In the genomic region with DNA sequence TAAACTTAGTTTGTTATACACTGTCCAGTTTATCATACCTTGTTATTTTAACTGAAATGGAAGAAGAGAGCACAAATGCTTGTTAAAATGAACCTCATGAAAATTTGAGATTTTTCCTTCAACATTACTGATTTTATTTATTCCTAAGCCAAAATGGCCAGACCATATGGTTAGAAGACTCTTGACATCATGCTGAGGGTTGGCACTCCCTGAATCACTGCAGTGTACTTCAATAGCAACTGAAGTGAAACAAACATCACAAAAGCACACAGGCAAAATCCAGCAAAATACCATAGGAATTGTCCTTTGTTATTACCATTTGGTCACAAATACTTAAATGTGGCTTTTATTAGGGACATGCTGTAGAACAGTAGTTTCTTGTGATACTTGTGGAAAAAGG, we compare ENCODE assay signal across 1 cellular context.
TF ChIP-seq lines count a peak whose summit lies in the region.

No MANE protein-coding gene starts in this region.

TF ChIP-seq in K562, 482 proteins besides CTCF, POLR2A, EP300 and RAD21 (continued from another document):
- TF ChIP-seq, protein P1, sequence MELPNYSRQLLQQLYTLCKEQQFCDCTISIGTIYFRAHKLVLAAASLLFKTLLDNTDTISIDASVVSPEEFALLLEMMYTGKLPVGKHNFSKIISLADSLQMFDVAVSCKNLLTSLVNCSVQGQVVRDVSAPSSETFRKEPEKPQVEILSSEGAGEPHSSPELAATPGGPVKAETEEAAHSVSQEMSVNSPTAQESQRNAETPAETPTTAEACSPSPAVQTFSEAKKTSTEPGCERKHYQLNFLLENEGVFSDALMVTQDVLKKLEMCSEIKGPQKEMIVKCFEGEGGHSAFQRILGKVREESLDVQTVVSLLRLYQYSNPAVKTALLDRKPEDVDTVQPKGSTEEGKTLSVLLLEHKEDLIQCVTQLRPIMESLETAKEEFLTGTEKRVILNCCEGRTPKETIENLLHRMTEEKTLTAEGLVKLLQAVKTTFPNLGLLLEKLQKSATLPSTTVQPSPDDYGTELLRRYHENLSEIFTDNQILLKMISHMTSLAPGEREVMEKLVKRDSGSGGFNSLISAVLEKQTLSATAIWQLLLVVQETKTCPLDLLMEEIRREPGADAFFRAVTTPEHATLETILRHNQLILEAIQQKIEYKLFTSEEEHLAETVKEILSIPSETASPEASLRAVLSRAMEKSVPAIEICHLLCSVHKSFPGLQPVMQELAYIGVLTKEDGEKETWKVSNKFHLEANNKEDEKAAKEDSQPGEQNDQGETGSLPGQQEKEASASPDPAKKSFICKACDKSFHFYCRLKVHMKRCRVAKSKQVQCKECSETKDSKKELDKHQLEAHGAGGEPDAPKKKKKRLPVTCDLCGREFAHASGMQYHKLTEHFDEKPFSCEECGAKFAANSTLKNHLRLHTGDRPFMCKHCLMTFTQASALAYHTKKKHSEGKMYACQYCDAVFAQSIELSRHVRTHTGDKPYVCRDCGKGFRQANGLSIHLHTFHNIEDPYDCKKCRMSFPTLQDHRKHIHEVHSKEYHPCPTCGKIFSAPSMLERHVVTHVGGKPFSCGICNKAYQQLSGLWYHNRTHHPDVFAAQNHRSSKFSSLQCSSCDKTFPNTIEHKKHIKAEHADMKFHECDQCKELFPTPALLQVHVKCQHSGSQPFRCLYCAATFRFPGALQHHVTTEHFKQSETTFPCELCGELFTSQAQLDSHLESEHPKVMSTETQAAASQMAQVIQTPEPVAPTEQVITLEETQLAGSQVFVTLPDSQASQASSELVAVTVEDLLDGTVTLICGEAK (IDR thresholded peaks at IDR 0.05) = no peak
- TF ChIP-seq, protein P1 (CRISPR knock-in tag; IDR thresholded peaks at IDR 0.05) = no peak
TF ChIP-seq in K562: peak in this region for 0.
